In genomic region chr16:87746178-87746577, GRCh38 we compare ENCODE assay signal across 31 cellular contexts.
"Had no signal": no experiment of that assay in that cellular context is flagged by ENCODE, and none has a peak within 500 bp of the region (broad histone marks: within the 10 kb centered on the region; RNA-seq: fewer than 3 reads in every experiment).

No MANE protein-coding gene starts in this region.

- H3K27me3 ChIP-seq: adrenal gland, Peyer's patch, SJSA1 had no signal

- H3K9me3 Mint-ChIP-seq: activated CD4-positive, alpha-beta memory T cell treated with anti-CD3 and anti-CD28 coated beads, Interleukin-2, amount 10 ng/mL, durations not matched to agents 7 days and 5 days; T-helper 1 cell treated with Interleukin-12 subunit alpha and Interleukin-12 subunit beta and Interleukin-4 antibody, amounts not matched to agents 30 μg/mL and 1 μg/mL, for 36 hours; T-helper 2 cell treated with Interferon-gamma antibody and Interleukin-4, amounts not matched to agents 5 μg/mL and 100 μg/mL, for 36 hours had no signal

- H3K9me3 ChIP-seq: adrenal gland, Peyer's patch, SJSA1, SK-N-SH had no signal

- H3K27ac ChIP-seq: adrenal gland, KMS-11, Peyer's patch, SJSA1 had no signal

- H3K27me3 Mint-ChIP-seq: activated CD4-positive, alpha-beta memory T cell treated with anti-CD3 and anti-CD28 coated beads, Interleukin-2, amount 10 ng/mL, durations not matched to agents 7 days and 5 days; activated CD4-positive, alpha-beta T cell treated with anti-CD3 and anti-CD28 coated beads for 36 hours; activated naive CD8-positive, alpha-beta T cell; brain had no signal

- H3K4me3 ChIP-seq: adrenal gland, Peyer's patch, SJSA1 had no signal

- H3K4me1 ChIP-seq: adrenal gland, Peyer's patch, SJSA1 had no signal

- DNase-seq: activated CD4-positive, alpha-beta memory T cell treated with anti-CD3 and anti-CD28 coated beads, Interleukin-2, amount 10 ng/mL, durations not matched to agents 7 days and 5 days; activated CD4-positive, alpha-beta T cell treated with anti-CD3 and anti-CD28 coated beads for 36 hours; activated effector memory CD4-positive, alpha-beta T cell treated with Interleukin-2 at 50 U/mL for 16 hours; activated T-cell treated with anti-CD3 and anti-CD28 coated beads, Interleukin-2, amount 50 U/mL, for 48 hours; adrenal gland; caudate nucleus; MM.1S; MV-4-11; NCI-H1092; NCI-H1436 treated with DMSO at 0.1 percent for 48 hours; NCI-H187; NCI-H2029 treated with DMSO at 0.1 percent for 48 hours; NCI-H2107; NCI-H2171; NCI-H510A; NCI-H526; NCI-H748 treated with DMSO at 0.1 percent for 48 hours; NK-92 treated with Interleukin-12 subunit alpha and Interleukin-12 subunit beta, amount 100 ng/mL, for 24 hours; PC-3; Peyer's patch; RPMI8226; SHP77 treated with DMSO at 0.1 percent for 48 hours; SK-N-SH had no signal

- H3K9ac ChIP-seq: KMS-11, SK-N-SH had no signal

- H3K4me3 Mint-ChIP-seq: activated CD4-positive, alpha-beta memory T cell treated with anti-CD3 and anti-CD28 coated beads, Interleukin-2, amount 10 ng/mL, durations not matched to agents 7 days and 5 days; activated CD4-positive, alpha-beta T cell treated with anti-CD3 and anti-CD28 coated beads for 36 hours; activated naive CD8-positive, alpha-beta T cell; brain; T-helper 1 cell treated with Interleukin-12 subunit alpha and Interleukin-12 subunit beta and Interleukin-4 antibody, amounts not matched to agents 30 μg/mL and 1 μg/mL, for 36 hours; T-helper 2 cell treated with Interferon-gamma antibody and Interleukin-4, amounts not matched to agents 5 μg/mL and 100 μg/mL, for 36 hours; WTC11 had no signal

- ATAC-seq: activated CD4-positive, alpha-beta T cell treated with anti-CD3 and anti-CD28 coated beads for 36 hours; activated CD4-positive, CD25-positive, alpha-beta regulatory T cell treated with anti-CD3 and anti-CD28 coated beads, Interleukin-2, amount 50 U/mL, for 24 hours; PC-3; WTC11 had no signal

- H3K27ac Mint-ChIP-seq: activated CD4-positive, alpha-beta memory T cell treated with anti-CD3 and anti-CD28 coated beads, Interleukin-2, amount 10 ng/mL, durations not matched to agents 7 days and 5 days; activated CD4-positive, alpha-beta T cell treated with anti-CD3 and anti-CD28 coated beads for 36 hours; activated naive CD8-positive, alpha-beta T cell; brain; T-helper 1 cell treated with Interleukin-12 subunit alpha and Interleukin-12 subunit beta and Interleukin-4 antibody, amounts not matched to agents 30 μg/mL and 1 μg/mL, for 36 hours; T-helper 2 cell treated with Interferon-gamma antibody and Interleukin-4, amounts not matched to agents 5 μg/mL and 100 μg/mL, for 36 hours; WTC11 had no signal

- H3K4me1 Mint-ChIP-seq: brain, WTC11 had no signal
